18 cellular contexts compared by ENCODE assay signal in the genomic region with DNA sequence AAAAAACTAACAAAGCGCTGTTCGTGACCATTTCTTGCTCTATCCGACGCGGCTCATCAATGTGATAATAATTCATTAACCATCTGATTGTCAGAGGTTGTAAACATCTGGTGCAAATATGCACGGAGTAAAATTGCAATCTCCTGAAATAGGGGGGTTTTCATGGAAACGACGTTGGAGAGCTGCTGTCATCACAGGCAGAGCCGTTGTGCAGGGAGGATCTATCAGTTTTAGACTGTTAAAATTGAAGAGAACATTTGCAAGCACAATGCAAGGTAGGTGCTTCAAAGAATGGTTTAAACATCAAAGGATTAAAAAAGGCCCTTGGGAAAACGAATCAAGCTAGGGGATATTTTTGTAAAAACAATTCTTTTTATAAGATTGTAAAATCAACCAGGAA.
"Had no signal": no experiment of that assay in that cellular context is flagged by ENCODE, and none has a peak within 500 bp of the region (broad histone marks: within the 10 kb centered on the region; RNA-seq: fewer than 3 reads in every experiment).

No MANE protein-coding gene starts in this region.

- H3K27ac ChIP-seq: esophagus squamous epithelium, heart right ventricle, suprapubic skin had no signal

- H3K27me3 Mint-ChIP-seq: activated naive CD8-positive, alpha-beta T cell had no signal

- H3K4me3 Mint-ChIP-seq: activated naive CD8-positive, alpha-beta T cell; activated T-cell treated with anti-CD3 and anti-CD28 coated beads, Interleukin-2, amount 50 U/mL, for 4 hours; T-helper 2 cell treated with Interferon-gamma antibody and Interleukin-4, amounts not matched to agents 5 μg/mL and 100 μg/mL, for 36 hours had no signal

- H3K4me3 ChIP-seq: esophagus squamous epithelium, heart right ventricle, suprapubic skin had no signal

- H3K27ac Mint-ChIP-seq: activated naive CD8-positive, alpha-beta T cell; T-helper 2 cell treated with Interferon-gamma antibody and Interleukin-4, amounts not matched to agents 5 μg/mL and 100 μg/mL, for 36 hours had no signal

- H3K9me3 Mint-ChIP-seq: activated T-cell treated with anti-CD3 and anti-CD28 coated beads, Interleukin-2, amount 50 U/mL, for 4 hours; T-helper 2 cell treated with Interferon-gamma antibody and Interleukin-4, amounts not matched to agents 5 μg/mL and 100 μg/mL, for 36 hours had no signal

- H3K9me3 ChIP-seq: esophagus squamous epithelium, heart right ventricle, suprapubic skin had no signal

- FAIRE-seq: endometrium, frontal cortex had no signal

- H3K36me3 ChIP-seq: esophagus squamous epithelium, heart right ventricle, suprapubic skin had no signal

- H3K4me1 ChIP-seq: heart right ventricle had no signal

- H3K36me3 Mint-ChIP-seq: activated naive CD8-positive, alpha-beta T cell had no signal

- DNase-seq: activated CD4-positive, alpha-beta T cell treated with anti-CD3 and anti-CD28 coated beads, Interleukin-2, amount 50 U/mL, for 48 hours; activated CD4-positive, CD25-positive, alpha-beta regulatory T cell treated with anti-CD3 and anti-CD28 coated beads, Interleukin-2, amount 50 U/mL, for 72 hours; activated gamma-delta T cell; activated T-cell treated with anti-CD3 and anti-CD28 coated beads, Interleukin-2, amount 50 U/mL, for 4 hours; amygdala; cerebellar nuclear complex; esophagus squamous epithelium; heart right ventricle; left ventricle myocardium superior; mesendoderm; stimulated activated CD4-positive, alpha-beta T cell treated with anti-CD3 and anti-CD28 coated beads, Interleukin-4, amount 100 ng/mL, for 1 hour; stimulated activated CD8-positive, alpha-beta memory T cell treated with anti-CD3 and anti-CD28 coated beads, Interleukin-4, amount 100 ng/mL, for 48 hours; stimulated activated naive CD8-positive, alpha-beta T cell treated with anti-CD3 and anti-CD28 coated beads, Interleukin-15, Interleukin-2, amounts not matched to agents 100 U/mL and 50 U/mL, for 24 hours had no signal

- H3K27me3 ChIP-seq: esophagus squamous epithelium, suprapubic skin had no signal

- ATAC-seq: activated T-cell treated with anti-CD3 and anti-CD28 coated beads, Interleukin-2, amount 50 U/mL, for 4 hours; heart right ventricle; left ventricle myocardium superior; stimulated activated naive CD8-positive, alpha-beta T cell treated with anti-CD3 and anti-CD28 coated beads, Interleukin-15, Interleukin-2, amounts not matched to agents 100 U/mL and 50 U/mL, for 24 hours had no signal
